Comparison of ENCODE assay signal across 8 cellular contexts in genomic region chr11:66335531-66336233, GRCh38. TPM values are rescaled to one million over a fixed set of nuclear protein-coding genes. Genes with fewer than 3 reads are reported as not detected.
DNase-seq lines count a peak whose midpoint lies in the region; ATAC-seq, FAIRE-seq and TF ChIP-seq lines count a peak whose summit lies in the region.

No MANE protein-coding gene starts in this region.

- H3K4me1 ChIP-seq in pancreas, result peaks cover 4 to 12% (median 10%) of the 10 kb centered on the region in 3 donors

- no peak for FAIRE-seq in pancreas (lab: Jason Lieb, UNC)

- peak overlapping the region; percentile 10 to 68 (median 36) for H3K4me3 ChIP-seq in pancreas

- no peaks in the 10 kb centered on the region for H3K9me3 Mint-ChIP-seq in activated naive CD4-positive, alpha-beta T cell treated with anti-CD3 and anti-CD28 coated beads, Interleukin-2, amount 50 U/mL, for 24 hours
- H3K9me3 Mint-ChIP-seq in activated T-cell treated with anti-CD3 and anti-CD28 coated beads, Interleukin-2, amount 50 U/mL, for 72 hours, result no peaks in the 10 kb centered on the region

- peaks cover 0 to 10% (median 9%) of the 10 kb centered on the region in 3 donors for H3K36me3 ChIP-seq in pancreas

- no peak for TF ChIP-seq CTCF in pancreas (IDR thresholded peaks at IDR 0.05)

- H3K4me1 Mint-ChIP-seq in activated naive CD4-positive, alpha-beta T cell treated with anti-CD3 and anti-CD28 coated beads, Interleukin-2, amount 50 U/mL, for 24 hours, result peaks cover 22% of the 10 kb centered on the region
- H3K4me1 Mint-ChIP-seq in activated T-cell treated with anti-CD3 and anti-CD28 coated beads, Interleukin-2, amount 50 U/mL, for 72 hours (ENCODE audit: low read depth), result peaks cover 24% of the 10 kb centered on the region

- peak overlapping the region; percentile 0 to 57 (median 20) for H3K27ac ChIP-seq in pancreas

- DNase-seq in activated naive CD4-positive, alpha-beta T cell treated with Interleukin-2 at 50 U/mL for 16 hours, result no peak
- DNase-seq in activated T-cell treated with anti-CD3 and anti-CD28 coated beads, Interleukin-2, amount 50 U/mL, for 72 hours, result no peak
- DNase-seq in glomerular visceral epithelial cell (ENCODE audit: extremely low spot score), result peak; percentile 77
- peak in 3 of 6 donors; percentile 36 to 83 (median 68) for DNase-seq in pancreas
- no peak for DNase-seq in T-helper 2 cell

- no peaks in the 10 kb centered on the region for H3K27me3 ChIP-seq in pancreas

- ATAC-seq in activated T-cell treated with anti-CD3 and anti-CD28 coated beads, Interleukin-2, amount 50 U/mL, for 72 hours (replicated peaks in 1 of 2), result peak in 1 of 2 donors; percentile 10
- ATAC-seq in pancreas (peak; percentile 32 to 53 (median 40)), HG02759 (IDR thresholded peaks at IDR 0.05; ENCODE audit: unreplicated experiment) (no peak), GM19023 (IDR thresholded peaks at IDR 0.05; ENCODE audit: unreplicated experiment) (no peak)

- no peak overlapping the region for H3K27ac Mint-ChIP-seq in activated naive CD4-positive, alpha-beta T cell treated with anti-CD3 and anti-CD28 coated beads, Interleukin-2, amount 50 U/mL, for 24 hours
- H3K27ac Mint-ChIP-seq in activated T-cell treated with anti-CD3 and anti-CD28 coated beads, Interleukin-2, amount 50 U/mL, for 72 hours, result no peak overlapping the region

- H3K4me3 Mint-ChIP-seq in activated naive CD4-positive, alpha-beta T cell treated with anti-CD3 and anti-CD28 coated beads, Interleukin-2, amount 50 U/mL, for 24 hours, result peak overlapping the region; percentile 87
- H3K4me3 Mint-ChIP-seq in activated T-cell treated with anti-CD3 and anti-CD28 coated beads, Interleukin-2, amount 50 U/mL, for 72 hours, result peak overlapping the region; percentile 79 to 80

- no peaks in the 10 kb centered on the region for H3K9me3 ChIP-seq in pancreas

- H3K36me3 Mint-ChIP-seq in activated naive CD4-positive, alpha-beta T cell treated with anti-CD3 and anti-CD28 coated beads, Interleukin-2, amount 50 U/mL, for 24 hours, result no peaks in the 10 kb centered on the region
- H3K36me3 Mint-ChIP-seq in activated T-cell treated with anti-CD3 and anti-CD28 coated beads, Interleukin-2, amount 50 U/mL, for 72 hours (ENCODE audit: insufficient read depth in 2 of 2), result peaks cover 0 to 1% of the 10 kb centered on the region in 2 donors

- intact Hi-C loops in pancreas (cut with DNase I), result no loop called here

- no peaks in the 10 kb centered on the region for H3K27me3 Mint-ChIP-seq in activated naive CD4-positive, alpha-beta T cell treated with anti-CD3 and anti-CD28 coated beads, Interleukin-2, amount 50 U/mL, for 24 hours
- no peaks in the 10 kb centered on the region for H3K27me3 Mint-ChIP-seq in activated T-cell treated with anti-CD3 and anti-CD28 coated beads, Interleukin-2, amount 50 U/mL, for 72 hours (ENCODE audit: low read depth)

- 20 to 21% methylated on average over 23 to 35 of the region's 35 CpGs for WGBS in pancreas, 2 donors

RNA-seq across cellular contexts. Expression of gene RIN1, which starts 0.6 kb away (rescaled TPM):
- total RNA-seq in activated T-cell treated with anti-CD3 and anti-CD28 coated beads, Interleukin-2, amount 50 U/mL, for 72 hours, result 1 to 10 TPM; 1.8 to 2.8 TPM
- 1 to 10 TPM; 2.7 to 5.0 (median 4.1) TPM for total RNA-seq in pancreas
- polyA plus RNA-seq in pancreas, result 10 to 100 TPM in 1 of 2 donors, 1 to 10 TPM in 1; 9.2 to 15.7 TPM

RNA-seq across cellular contexts. Expression of gene BRMS1, which starts 9.2 kb away (rescaled TPM):
- total RNA-seq in activated T-cell treated with anti-CD3 and anti-CD28 coated beads, Interleukin-2, amount 50 U/mL, for 72 hours, result 10 to 100 TPM; 41.4 to 46.4 TPM
- total RNA-seq in pancreas, result 10 to 100 TPM; 14.3 to 22.0 (median 19.7) TPM
- polyA plus RNA-seq in pancreas, result 10 to 100 TPM; 46.9 to 65.0 TPM

RNA-seq across cellular contexts. Expression of gene B4GAT1, which starts 11.7 kb away (rescaled TPM):
- total RNA-seq in activated T-cell treated with anti-CD3 and anti-CD28 coated beads, Interleukin-2, amount 50 U/mL, for 72 hours, result 1 to 10 TPM; 6.3 to 8.3 TPM
- 10 to 100 TPM in 5 of 6 donors, 1 to 10 TPM in 1; 9.5 to 13.3 (median 12.0) TPM for total RNA-seq in pancreas
- 10 to 100 TPM in 1 of 2 donors, 1 to 10 TPM in 1; 9.2 to 21.8 TPM for polyA plus RNA-seq in pancreas

RNA-seq across cellular contexts. Expression of gene CD248, which starts 18.8 kb away (rescaled TPM):
- total RNA-seq in activated T-cell treated with anti-CD3 and anti-CD28 coated beads, Interleukin-2, amount 50 U/mL, for 72 hours, result 1 to 10 TPM; 3.0 to 3.9 TPM
- 10 to 100 TPM in 3 of 6 donors, 1 to 10 TPM in 3; 1.2 to 17.7 (median 7.5) TPM for total RNA-seq in pancreas
- 1 to 10 TPM; 2.5 to 4.0 TPM for polyA plus RNA-seq in pancreas

RNA-seq across cellular contexts. Expression of gene SLC29A2, which starts 35.9 kb away (rescaled TPM):
- total RNA-seq in activated T-cell treated with anti-CD3 and anti-CD28 coated beads, Interleukin-2, amount 50 U/mL, for 72 hours, result 1 to 10 TPM; 3.3 to 3.6 TPM
- total RNA-seq in pancreas, result 1 to 10 TPM; 2.9 to 6.0 (median 4.3) TPM
- 10 to 100 TPM; 19.9 to 21.7 TPM for polyA plus RNA-seq in pancreas

Comparison
In these comparisons a context has a peak if more than half of its experiments do, and no peak if none do; other contexts are left out.
1. ATAC-seq: peak in pancreas (4 of 4); none in HG02759 (single experiment) and GM19023 (single experiment).